8 cellular contexts compared by ENCODE assay signal in genomic region chr19:37470216-37470615, GRCh38. TPM values are rescaled to one million over a fixed set of nuclear protein-coding genes. Genes with fewer than 3 reads are reported as not detected.
DNase-seq lines count a peak whose midpoint lies in the region; ATAC-seq and TF ChIP-seq lines count a peak whose summit lies in the region.
"Had no signal": no experiment of that assay in that cellular context is flagged by ENCODE, and none has a peak within 500 bp of the region (broad histone marks: within the 10 kb centered on the region; RNA-seq: fewer than 3 reads in every experiment).

No MANE protein-coding gene starts in this region.

- H3K4me3 ChIP-seq in GM06990 (replicated peaks; ENCODE audit: low read depth, low read length) (peak overlapping the region; percentile 94), PC-3 (ENCODE audit: low read length) (no peak overlapping the region), epithelial cell of esophagus (ENCODE audit: low read length) (peak overlapping the region; percentile 90), psoas muscle (peak overlapping the region; percentile 93), testis (peak overlapping the region in 1 of 2 donors; percentile 92)

- H3K27me3 ChIP-seq in GM06990 (replicated peaks; ENCODE audit: control insufficient read depth, insufficient read depth, low read length) (no peaks in the 10 kb centered on the region), PC-3 (ENCODE audit: low read length) (no peaks in the 10 kb centered on the region), psoas muscle (ENCODE audit: insufficient read depth in 3 of 3, low read length in 2 of 3) (no peaks in the 10 kb centered on the region), testis (no peaks in the 10 kb centered on the region)

- H3K36me3 ChIP-seq in GM06990 (ENCODE audit: control insufficient read depth, insufficient read depth, low read length), result no peaks in the 10 kb centered on the region
- H3K36me3 ChIP-seq in PC-3 (ENCODE audit: low read depth, low read length), result no peaks in the 10 kb centered on the region; the same call in 1 of the 2 replicates
- peaks cover 2 to 21% of the 10 kb centered on the region in 2 donors for H3K36me3 ChIP-seq in psoas muscle (ENCODE audit: insufficient read depth in 1 of 2, low read depth in 1 of 2)
- H3K36me3 ChIP-seq in testis (ENCODE audit: low read depth, missing control alignments), result no peaks in the 10 kb centered on the region

- POLR2A ChIA-PET in PC-3 (lab: Charles Lee; ENCODE audit: unreplicated experiment), result no interaction called here

- TF ChIP-seq CTCF in GM06990 (IDR thresholded peaks at IDR 0.05; ENCODE audit: insufficient read depth, low read length, poor library complexity, severe bottlenecking), result no peak
- no peak for TF ChIP-seq CTCF in PC-3 (conservative IDR thresholded peaks at IDR 0.05; ENCODE audit: low read depth, low read length)
- TF ChIP-seq CTCF in epithelial cell of esophagus (IDR thresholded peaks at IDR 0.05; ENCODE audit: insufficient read depth, low read depth, low read length, missing control alignments), result no peak
- no peak for TF ChIP-seq CTCF in psoas muscle (IDR thresholded peaks at IDR 0.05)
- no peak for TF ChIP-seq CTCF in testis (IDR thresholded peaks at IDR 0.05)

- H3K4me1 ChIP-seq in PC-3 (ENCODE audit: insufficient read depth, low read length) (no peaks in the 10 kb centered on the region), psoas muscle (peaks cover 9% of the 10 kb centered on the region), testis (peaks cover 7% of the 10 kb centered on the region)

- H3K9ac ChIP-seq in PC-3 (ENCODE audit: low read length), result no peak overlapping the region

- 84 to 88% (median 85%) methylated on average over 4 of the region's 4 CpGs for WGBS in psoas muscle, 3 donors
- WGBS in testis, 2 donors, result 76 to 82% methylated on average over 4 of the region's 4 CpGs

- H3K4me2 ChIP-seq in PC-3 (ENCODE audit: low read length), result peak overlapping the region; percentile 46; the same call in 1 of the 2 replicates

- DNase-seq in GM06990 (ENCODE audit: extremely low read depth, insufficient read length), result no peak
- DNase-seq in PC-3, result no peak
- no peak for DNase-seq in epithelial cell of esophagus (ENCODE audit: low read depth)
- DNase-seq in psoas muscle, result no peak
- no peak for DNase-seq in activated CD4-positive, CD25-positive, alpha-beta regulatory T cell treated with anti-CD3 and anti-CD28 coated beads, Interleukin-2, amount 50 U/mL, for 72 hours
- no peak for DNase-seq in testis
- DNase-seq: activated effector memory CD4-positive, alpha-beta T cell treated with Interleukin-2 at 50 U/mL for 16 hours had no signal

- no TSS peak for BruUV-seq in PC-3 (replicated peaks; lab: Mats Ljungman, UMichigan)

- H3K9me3 ChIP-seq in PC-3 (ENCODE audit: low read length) (0 out of 2 replicates have a peak, but pooled peaks cover 3% of the 10 kb centered on the region), psoas muscle (peaks cover 26% of the 10 kb centered on the region), testis (no peaks in the 10 kb centered on the region)

- TF ChIP-seq POLR2A in testis (IDR thresholded peaks at IDR 0.05), result no peak

- no peaks in the 10 kb centered on the region for H3K79me2 ChIP-seq in PC-3 (ENCODE audit: low read length)

- no peaks in the 10 kb centered on the region for H3F3A ChIP-seq in PC-3 (ENCODE audit: low read length, unreplicated experiment)

- H3K27ac ChIP-seq in PC-3 (ENCODE audit: low read length), result no peak overlapping the region
- H3K27ac ChIP-seq in psoas muscle, result no peak overlapping the region
- no peak overlapping the region for H3K27ac ChIP-seq in testis

- H2AFZ ChIP-seq in PC-3 (ENCODE audit: low read length), result no peak overlapping the region

- no peaks in the 10 kb centered on the region for H3K9me2 ChIP-seq in PC-3 (replicated peaks; ENCODE audit: low read length)

- H4K20me1 ChIP-seq in PC-3 (ENCODE audit: low read length), result no peaks in the 10 kb centered on the region

- CTCF ChIA-PET in PC-3 (lab: Charles Lee), result no interaction called here

- ATAC-seq in PC-3, result no peak
- no peak for ATAC-seq in psoas muscle
- no peak for ATAC-seq in HG02763 (IDR thresholded peaks at IDR 0.05; ENCODE audit: unreplicated experiment)

- intact Hi-C loops in PC-3 (cut with micrococcal nuclease), result no loop called here
- intact Hi-C loops in psoas muscle (cut with DNase I), result loop anchor here in 1 of 2 donors (10.0 kb wide), 1 partner anchor 125 kb away; the partner anchor contains the start of genes ZNF540 and ZNF571
- intact Hi-C loops in testis (cut with DNase I; ENCODE audit: low total_unique reads), result no loop called here

RNA-seq across cellular contexts. Expression of gene ZNF570, which starts 1.1 kb away (rescaled TPM):
- total RNA-seq in PC-3 (2014; rRNA removed), result 0.07 and 0.63 TPM in 2 replicates
- total RNA-seq in psoas muscle, result 1 to 10 TPM; 1.6 to 5.5 (median 3.1) TPM
- 10 to 100 TPM in 1 of 3 donors, 1 to 10 TPM in 2; 1.2 to 10.3 (median 1.2) TPM for polyA plus RNA-seq in psoas muscle
- 10 to 100 TPM; 14.3 to 14.6 TPM for total RNA-seq in testis
- polyA plus RNA-seq in testis (ENCODE audit: insufficient read depth, low read depth, low replicate concordance), result 7.3 TPM

RNA-seq across cellular contexts. Expression of gene ZNF569, which starts 3.0 kb away (rescaled TPM):
- 1.5 and 2.0 TPM in 2 replicates for total RNA-seq in PC-3 (2014; rRNA removed)
- total RNA-seq in psoas muscle, result 1 to 10 TPM; 3.3 to 5.3 (median 3.8) TPM
- polyA plus RNA-seq in psoas muscle, result 1 to 10 TPM; 2.0 to 8.0 (median 2.1) TPM
- total RNA-seq in testis, result 10 to 100 TPM; 21.2 to 29.9 TPM
- polyA plus RNA-seq in testis (ENCODE audit: insufficient read depth, low read depth, low replicate concordance), result 14.4 TPM

RNA-seq across cellular contexts. Expression of gene ZNF793, which starts 36.5 kb away (rescaled TPM):
- total RNA-seq in PC-3 (2014; rRNA removed), result not detected in 2 replicates
- total RNA-seq in psoas muscle, result 1 to 10 TPM; 1.3 to 2.9 (median 1.8) TPM
- polyA plus RNA-seq in psoas muscle, result 1 to 10 TPM in 2 of 3 donors, under 1 TPM in 1; 0.96 to 1.1 (median 1.1) TPM
- total RNA-seq in testis, result 10 to 100 TPM; 25.6 to 33.5 TPM
- polyA plus RNA-seq in testis (ENCODE audit: insufficient read depth, low read depth, low replicate concordance), result 7.3 TPM

Comparison
In these comparisons a context has a peak if more than half of its experiments do, and no peak if none do; other contexts are left out.
1. RNA of gene ZNF793, which starts 36.5 kb away (total RNA-seq): 25.6 to 33.5 TPM in testis; 1.3 to 2.9 TPM in psoas muscle and not detected in PC-3; every median in the first group is over 4 times any median in the second.